In the genomic region with DNA sequence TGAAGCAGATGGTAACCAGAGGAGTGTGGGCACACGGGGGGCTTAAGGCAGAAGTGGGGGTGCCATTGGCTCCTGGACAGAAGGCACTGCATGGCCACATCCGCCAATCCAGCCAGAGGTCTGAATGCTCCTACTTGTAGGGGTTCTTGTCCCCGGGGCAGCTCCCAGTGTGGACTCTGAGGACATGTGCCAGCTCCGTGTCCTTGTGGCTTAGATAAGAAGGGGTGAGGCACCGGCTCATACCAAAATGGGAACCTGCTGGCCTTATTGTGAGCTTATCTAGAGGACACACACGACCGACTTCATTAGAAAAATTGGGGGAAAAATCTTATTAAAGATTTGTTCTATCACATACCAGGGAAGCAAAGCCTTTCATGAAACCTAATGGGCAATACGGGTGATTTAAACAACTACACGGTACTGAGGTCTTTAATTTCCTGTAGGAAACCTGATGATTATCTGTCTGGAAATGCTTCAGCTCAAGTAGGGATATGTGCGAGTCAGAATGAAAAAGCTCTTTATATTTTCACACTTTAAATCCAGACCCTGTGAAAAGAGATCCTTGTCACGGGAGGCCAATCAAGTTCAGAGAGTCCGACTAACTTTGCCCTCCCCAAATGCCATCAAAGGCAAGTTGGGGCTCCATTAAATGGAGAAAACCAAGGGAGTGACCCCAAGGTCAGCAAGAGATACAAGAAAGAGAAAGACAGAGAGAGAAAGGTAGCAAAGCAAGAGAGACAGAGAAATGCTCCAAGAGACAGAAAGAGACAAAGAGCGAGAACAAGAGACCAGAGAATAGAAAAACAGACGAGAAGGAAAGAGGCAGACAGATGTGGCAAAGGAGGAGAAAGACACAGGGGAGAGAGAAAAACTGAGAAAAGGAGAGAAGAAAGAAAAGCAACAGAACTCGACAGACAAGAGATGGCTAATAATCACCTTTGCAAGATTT, we compare ENCODE assay signal across 28 cellular contexts. TPM values are rescaled to one million over a fixed set of nuclear protein-coding genes. Genes with fewer than 3 reads are reported as not detected.
DNase-seq lines count a peak whose midpoint lies in the region; ATAC-seq and TF ChIP-seq lines count a peak whose summit lies in the region.
"Had no signal": no experiment of that assay in that cellular context is flagged by ENCODE, and none has a peak within 500 bp of the region (broad histone marks: within the 10 kb centered on the region; RNA-seq: fewer than 3 reads in every experiment).

No MANE protein-coding gene starts in this region.

- no peak overlapping the region for H3K9ac ChIP-seq in endodermal cell (ENCODE audit: extremely low read depth, low read length, poor library complexity, severe bottlenecking)

- H3K4me1 ChIP-seq in left ventricle myocardium inferior, result peaks cover 27% of the 10 kb centered on the region
- H3K4me1 ChIP-seq in endodermal cell (ENCODE audit: control insufficient read depth, insufficient read depth, low read length), result peaks cover 3% of the 10 kb centered on the region
- no peaks in the 10 kb centered on the region for H3K4me1 ChIP-seq in uterus
- H3K4me1 ChIP-seq: colonic mucosa, psoas muscle, SJCRH30, tibial artery had no signal

- TF ChIP-seq CTCF in left ventricle myocardium inferior (IDR thresholded peaks at IDR 0.05; ENCODE audit: borderline replicate concordance) (no peak), endodermal cell (conservative IDR thresholded peaks at IDR 0.05) (no peak), uterus (IDR thresholded peaks at IDR 0.05) (no peak), GM10266 (IDR thresholded peaks at IDR 0.05; ENCODE audit: control insufficient read depth, insufficient read depth, low read depth, missing control alignments) (no peak)

- H3K4me3 ChIP-seq in left ventricle myocardium inferior (no peak overlapping the region), endodermal cell (ENCODE audit: low read length) (no peak overlapping the region), uterus (no peak overlapping the region)
- H3K4me3 ChIP-seq: colonic mucosa, mucosa of descending colon, PC-9, psoas muscle, SJCRH30, tibial artery had no signal

- H3K27me3 Mint-ChIP-seq in endodermal cell (ENCODE audit: insufficient read depth), result peaks cover 6% of the 10 kb centered on the region

- no peak overlapping the region for H3K4me3 Mint-ChIP-seq in endodermal cell
- H3K4me3 Mint-ChIP-seq: B cell; T-helper 1 cell treated with Interleukin-12 subunit alpha and Interleukin-12 subunit beta and Interleukin-4 antibody, amounts not matched to agents 30 μg/mL and 1 μg/mL, for 36 hours had no signal

- H3K4me1 Mint-ChIP-seq in endodermal cell, result no peaks in the 10 kb centered on the region
- H3K4me1 Mint-ChIP-seq: B cell had no signal

- no peak overlapping the region for H3K27ac Mint-ChIP-seq in endodermal cell
- H3K27ac Mint-ChIP-seq: B cell; T-helper 1 cell treated with Interleukin-12 subunit alpha and Interleukin-12 subunit beta and Interleukin-4 antibody, amounts not matched to agents 30 μg/mL and 1 μg/mL, for 36 hours had no signal

- no peaks in the 10 kb centered on the region for H3K9me3 Mint-ChIP-seq in endodermal cell
- H3K9me3 Mint-ChIP-seq: T-helper 1 cell treated with Interleukin-12 subunit alpha and Interleukin-12 subunit beta and Interleukin-4 antibody, amounts not matched to agents 30 μg/mL and 1 μg/mL, for 36 hours had no signal

- intact Hi-C loops in Right ventricle myocardium superior (cut with DNase I), result loop anchor here (5.0 kb wide), 1 partner anchor 322 kb away; no protein-coding TSS in a partner anchor
- intact Hi-C loops in left ventricle myocardium inferior (cut with micrococcal nuclease), result loop anchor here (5.0 kb wide), 1 partner anchor 217 kb away; no protein-coding TSS in a partner anchor
- intact Hi-C loops in uterus (cut with DNase I; ENCODE audit: low total_unique reads), result loop anchor here (10.0 kb wide), 1 partner anchor 309 kb away; no protein-coding TSS in a partner anchor

- H3K36me3 Mint-ChIP-seq in endodermal cell (ENCODE audit: low read depth), result no peaks in the 10 kb centered on the region

- DNase-seq in Right ventricle myocardium superior (no peak), left ventricle myocardium inferior (no peak), endodermal cell (peak; percentile 33), mesenteric fat pad (ENCODE audit: low spot score) (peak; percentile 59), uterus (no peak), GM10266 (ENCODE audit: extremely low spot score) (no peak), T-helper 9 cell (no peak)
- DNase-seq: activated CD4-positive, alpha-beta T cell treated with anti-CD3 and anti-CD28 coated beads, Interleukin-2, amount 50 U/mL, for 48 hours; activated CD4-positive, CD25-positive, alpha-beta regulatory T cell; activated T-cell treated with anti-CD3 and anti-CD28 coated beads for 4 hours; colonic mucosa; DMS53; MM.1S; mucosa of descending colon; NCI-H146; NCI-H2171; NCI-H774; PC-9; psoas muscle; SJCRH30; stimulated activated CD4-positive, alpha-beta T cell treated with anti-CD3 and anti-CD28 coated beads, Interleukin-4, amount 100 ng/mL, for 4 hours; stimulated activated naive CD8-positive, alpha-beta T cell treated with anti-CD3 and anti-CD28 coated beads, Interleukin-15, Interleukin-2, amounts not matched to agents 100 U/mL and 50 U/mL, for 24 hours; tibial artery had no signal

- H3K27ac ChIP-seq in left ventricle myocardium inferior (replicated peaks) (no peak overlapping the region), endodermal cell (ENCODE audit: low read depth, low read length) (no peak overlapping the region), uterus (peak overlapping the region; percentile 7 to 46)
- H3K27ac ChIP-seq: colonic mucosa, neutrophil, PC-9, psoas muscle, SJCRH30, tibial artery had no signal

- peak; percentile 47 for ATAC-seq in Right ventricle myocardium superior (ENCODE audit: poor library complexity)
- ATAC-seq in HG03039 (IDR thresholded peaks at IDR 0.05; ENCODE audit: unreplicated experiment), result no peak
- ATAC-seq: HCT116; psoas muscle; stimulated activated naive CD8-positive, alpha-beta T cell treated with anti-CD3 and anti-CD28 coated beads, Interleukin-15, Interleukin-2, amounts not matched to agents 100 U/mL and 50 U/mL, for 24 hours had no signal

- H3K9me3 ChIP-seq in left ventricle myocardium inferior (replicated peaks) (no peaks in the 10 kb centered on the region), endodermal cell (ENCODE audit: control insufficient read depth, low read length) (no peaks in the 10 kb centered on the region), uterus (no peaks in the 10 kb centered on the region)
- H3K9me3 ChIP-seq: colonic mucosa, mucosa of descending colon, neutrophil, psoas muscle, SJCRH30, tibial artery had no signal

- WGBS in endodermal cell (ENCODE audit: insufficient coverage in 1 of 2, insufficient read length in 1 of 2), 2 experiments, result 86 to 94% methylated on average over 7 to 15 of the region's 15 CpGs

- no peak for TF ChIP-seq POLR2A in uterus (IDR thresholded peaks at IDR 0.05)

- H3K27me3 ChIP-seq in left ventricle myocardium inferior (ENCODE audit: low read depth) (no peaks in the 10 kb centered on the region), endodermal cell (ENCODE audit: control insufficient read depth, insufficient read depth, low read length, poor library complexity, severe bottlenecking) (no peaks in the 10 kb centered on the region), uterus (no peaks in the 10 kb centered on the region)
- H3K27me3 ChIP-seq: colonic mucosa had no signal

- H3K36me3 ChIP-seq in left ventricle myocardium inferior (no peaks in the 10 kb centered on the region), endodermal cell (ENCODE audit: control insufficient read depth, insufficient read depth, low read length) (no peaks in the 10 kb centered on the region), uterus (no peaks in the 10 kb centered on the region)
- H3K36me3 ChIP-seq: colonic mucosa, neutrophil, SJCRH30, tibial artery had no signal

RNA-seq across cellular contexts. Expression of gene KCNN3, which starts 14.1 kb away (rescaled TPM):
- total RNA-seq in Right ventricle myocardium superior (3.4 TPM), left ventricle myocardium inferior (4.8 TPM), endodermal cell (under 1 TPM; 0.57 to 0.75 TPM), mesenteric fat pad (0.96 TPM), uterus (10 to 100 TPM in 3 of 4 donors, 1 to 10 TPM in 1; 7.1 to 35.5 (median 12.1) TPM)
- 4.5 TPM for polyA plus RNA-seq in endodermal cell (2013, experiment 1 of 2)
- 5.8 TPM for polyA plus RNA-seq in endodermal cell (2013, experiment 2 of 2)

RNA-seq across cellular contexts. Expression of gene PMVK, which starts 52.3 kb away (rescaled TPM):
- total RNA-seq in Right ventricle myocardium superior, result 65.7 TPM
- total RNA-seq in left ventricle myocardium inferior, result 46.5 TPM
- 10 to 100 TPM; 16.0 to 16.4 TPM for total RNA-seq in endodermal cell
- 28.1 TPM for polyA plus RNA-seq in endodermal cell (2013, experiment 1 of 2)
- 27.0 TPM for polyA plus RNA-seq in endodermal cell (2013, experiment 2 of 2)
- total RNA-seq in mesenteric fat pad, result 31.2 TPM
- 10 to 100 TPM in 1 of 4 donors, 1 to 10 TPM in 3; 2.6 to 21.2 (median 6.4) TPM for total RNA-seq in uterus

Comparison
In these comparisons a context has a peak if more than half of its experiments do, and no peak if none do; other contexts are left out.
1. DNase-seq: peak in endodermal cell (single experiment) and mesenteric fat pad (single experiment); none in Right ventricle myocardium superior (single experiment), left ventricle myocardium inferior (single experiment), uterus (0 of 2), GM10266 (single experiment) and T-helper 9 cell (single experiment).
2. H3K27ac ChIP-seq: peak in uterus (2 of 2); none in left ventricle myocardium inferior (single experiment) and endodermal cell (single experiment).